ENCODE assay signal across 31 cellular contexts in the genomic region with DNA sequence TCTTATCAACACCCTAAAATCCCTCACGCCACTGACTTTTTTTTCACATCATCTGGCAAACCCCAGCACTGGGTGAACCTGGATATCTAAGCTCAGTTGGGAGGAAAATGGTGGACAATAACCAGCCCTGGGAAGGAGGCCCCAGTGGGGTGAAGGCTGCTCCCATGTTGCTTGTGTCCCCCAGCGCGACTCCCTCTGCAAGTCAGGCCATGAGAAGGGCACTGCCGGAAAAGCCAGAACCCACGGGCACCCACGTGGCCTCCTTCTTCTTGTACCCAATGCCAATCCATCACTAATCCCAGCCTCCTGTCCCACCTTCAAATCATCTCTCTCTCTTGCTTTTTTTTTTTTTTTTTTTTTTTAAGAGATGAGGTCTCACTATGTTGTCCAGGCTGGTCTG.
"Had no signal": no experiment of that assay in that cellular context is flagged by ENCODE, and none has a peak within 500 bp of the region (broad histone marks: within the 10 kb centered on the region; RNA-seq: fewer than 3 reads in every experiment).

No MANE protein-coding gene starts in this region.

- H3K4me3 ChIP-seq: Peyer's patch had no signal

- H3K27ac ChIP-seq: brain microvascular endothelial cell had no signal

- ATAC-seq: activated CD4-positive, alpha-beta T cell treated with anti-CD3 and anti-CD28 coated beads for 36 hours; activated CD8-positive, alpha-beta T cell treated with anti-CD3 and anti-CD28 coated beads, Interleukin-2, amount 10 ng/mL, durations not matched to agents 7 days and 5 days; PC-3; Right ventricle myocardium inferior; SK-N-SH treated with all-trans-retinoic acid at 6 μM for 48 hours had no signal

- H3K27me3 Mint-ChIP-seq: activated CD4-positive, alpha-beta T cell treated with anti-CD3 and anti-CD28 coated beads for 36 hours; activated CD4-positive, alpha-beta T cell treated with anti-CD3 and anti-CD28 coated beads, Interleukin-2, amount 10 ng/mL, durations not matched to agents 7 days and 5 days; activated naive CD8-positive, alpha-beta T cell treated with anti-CD3 and anti-CD28 coated beads for 36 hours had no signal

- H3K9me3 ChIP-seq: Peyer's patch had no signal

- H3K4me3 Mint-ChIP-seq: activated CD4-positive, alpha-beta T cell treated with anti-CD3 and anti-CD28 coated beads for 36 hours; activated CD4-positive, alpha-beta T cell treated with anti-CD3 and anti-CD28 coated beads, Interleukin-2, amount 10 ng/mL, durations not matched to agents 7 days and 5 days; activated CD8-positive, alpha-beta T cell treated with anti-CD3 and anti-CD28 coated beads, Interleukin-2, amount 10 ng/mL, durations not matched to agents 7 days and 5 days; activated naive CD8-positive, alpha-beta T cell treated with anti-CD3 and anti-CD28 coated beads for 36 hours; T-helper 2 cell treated with Interferon-gamma antibody and Interleukin-4, amounts not matched to agents 5 μg/mL and 100 μg/mL, for 36 hours had no signal

- H3K36me3 ChIP-seq: brain microvascular endothelial cell, Peyer's patch had no signal

- H3K27me3 ChIP-seq: brain microvascular endothelial cell, Peyer's patch had no signal

- H3K9me3 Mint-ChIP-seq: activated CD4-positive, alpha-beta T cell treated with anti-CD3 and anti-CD28 coated beads, Interleukin-2, amount 10 ng/mL, durations not matched to agents 7 days and 5 days; activated naive CD8-positive, alpha-beta T cell treated with anti-CD3 and anti-CD28 coated beads for 36 hours; T-helper 2 cell treated with Interferon-gamma antibody and Interleukin-4, amounts not matched to agents 5 μg/mL and 100 μg/mL, for 36 hours had no signal

- DNase-seq: activated CD4-positive, alpha-beta T cell treated with anti-CD3 and anti-CD28 coated beads for 36 hours; activated CD4-positive, alpha-beta T cell treated with anti-CD3 and anti-CD28 coated beads, Interleukin-2, amount 10 ng/mL, durations not matched to agents 7 days and 5 days; activated CD4-positive, alpha-beta T cell treated with anti-CD3 and anti-CD28 coated beads, Interleukin-2, amount 50 U/mL, for 48 hours; activated CD8-positive, alpha-beta T cell treated with anti-CD3 and anti-CD28 coated beads, Interleukin-2, amount 10 ng/mL, durations not matched to agents 7 days and 5 days; activated effector memory CD4-positive, alpha-beta T cell treated with anti-CD3 and anti-CD28 coated beads, Interleukin-2, amount 50 U/mL, for 16 hours; activated naive CD4-positive, alpha-beta T cell; activated naive CD4-positive, alpha-beta T cell treated with anti-CD3 and anti-CD28 coated beads, Interleukin-2, amount 50 U/mL, for 16 hours; activated naive CD8-positive, alpha-beta T cell treated with anti-CD3 and anti-CD28 coated beads for 36 hours; activated T-cell treated with anti-CD3 and anti-CD28 coated beads for 4 hours; activated T-cell treated with anti-CD3 and anti-CD28 coated beads, Interleukin-2, amount 50 U/mL, for 48 hours; amniotic stem cell; aorta; brain microvascular endothelial cell; NCI-H1092 treated with DMSO at 0.1 percent for 48 hours; NCI-H1417; NCI-H146; NCI-H187; NCI-H2029 treated with DMSO at 0.1 percent for 48 hours; NCI-H2107; NCI-H2171; NCI-H510A; NCI-H526; NCI-H748 treated with DMSO at 0.1 percent for 48 hours; NK-92 treated with Interleukin-12 subunit alpha and Interleukin-12 subunit beta, amount 100 ng/mL, for 24 hours; PC-3; Peyer's patch; RPMI8226; SIG-M5 had no signal

- H3K27ac Mint-ChIP-seq: activated CD8-positive, alpha-beta T cell treated with anti-CD3 and anti-CD28 coated beads, Interleukin-2, amount 10 ng/mL, durations not matched to agents 7 days and 5 days; activated naive CD8-positive, alpha-beta T cell treated with anti-CD3 and anti-CD28 coated beads for 36 hours; T-helper 2 cell treated with Interferon-gamma antibody and Interleukin-4, amounts not matched to agents 5 μg/mL and 100 μg/mL, for 36 hours had no signal

- H3K36me3 Mint-ChIP-seq: activated naive CD8-positive, alpha-beta T cell treated with anti-CD3 and anti-CD28 coated beads for 36 hours had no signal
